In genomic region chr12:68794653-68795253, GRCh38 we compare ENCODE assay signal across 18 cellular contexts. TPM values are rescaled to one million over a fixed set of nuclear protein-coding genes. Genes with fewer than 3 reads are reported as not detected.
A peak's percentile ranks its signal among the peaks of the same experiment; 100 is the strongest.
DNase-seq lines count a peak whose midpoint lies in the region; ATAC-seq, FAIRE-seq and TF ChIP-seq lines count a peak whose summit lies in the region.
"Had no signal": no experiment of that assay in that cellular context is flagged by ENCODE, and none has a peak within 500 bp of the region (broad histone marks: within the 10 kb centered on the region; RNA-seq: fewer than 3 reads in every experiment).

No MANE protein-coding gene starts in this region.

- no peaks in the 10 kb centered on the region for H3K36me3 ChIP-seq in keratinocyte (ENCODE audit: control insufficient read depth in 2 of 2, extremely low read depth in 1 of 2, insufficient read depth in 2 of 2, low read length in 2 of 2)
- H3K36me3 ChIP-seq: upper lobe of left lung had no signal

- peak overlapping the region; percentile 63 for H2AFZ ChIP-seq in keratinocyte (ENCODE audit: control insufficient read depth, low read length)

- peaks cover 9% of the 10 kb centered on the region for H3K4me1 ChIP-seq in keratinocyte (ENCODE audit: control insufficient read depth, extremely low read depth, insufficient read depth, low read length)
- H3K4me1 ChIP-seq: upper lobe of left lung had no signal

- dilution Hi-C loops in keratinocyte (cut with MboI; ENCODE audit: extremely low pct_ligation_motif_present, low sequenced_read_pairs): no loop called here

- H3K27ac ChIP-seq in keratinocyte (ENCODE audit: control insufficient read depth, insufficient read depth, low read length): peak overlapping the region; percentile 56
- H3K27ac ChIP-seq: upper lobe of left lung had no signal

- no peaks in the 10 kb centered on the region for H3K27me3 Mint-ChIP-seq in progenitor cell of endocrine pancreas
- H3K27me3 Mint-ChIP-seq: activated B cell treated with CpG ODN at 0.5 μM for 24 hours; stimulated activated naive B cell treated with anti-CD40 and anti-IgM and Interleukin-4, amounts not matched to agents 10 μg/mL and 1 μg/mL and 100 μg/mL, for 72 hours had no signal

- ATAC-seq in activated CD4-positive, CD25-positive, alpha-beta regulatory T cell treated with anti-CD3 and anti-CD28 coated beads, Interleukin-2, amount 50 U/mL, for 24 hours: no peak
- no peak for ATAC-seq in GM18502 (IDR thresholded peaks at IDR 0.05; ENCODE audit: poor library complexity, unreplicated experiment)
- ATAC-seq: stimulated activated naive B cell treated with anti-CD40 and anti-IgM and Interleukin-4, amounts not matched to agents 10 μg/mL and 1 μg/mL and 100 μg/mL, for 72 hours had no signal

- H3K9me3 Mint-ChIP-seq in progenitor cell of endocrine pancreas (ENCODE audit: low read depth): peaks cover 3% of the 10 kb centered on the region
- H3K9me3 Mint-ChIP-seq: activated B cell treated with CpG ODN at 0.5 μM for 24 hours; activated naive CD4-positive, alpha-beta T cell treated with anti-CD3 and anti-CD28 coated beads, Interleukin-2, amount 10 ng/mL, durations not matched to agents 7 days and 5 days; endodermal cell; stimulated activated naive B cell treated with anti-CD40 and anti-IgM and Interleukin-4, amounts not matched to agents 10 μg/mL and 1 μg/mL and 100 μg/mL, for 72 hours had no signal

- H3K9me3 ChIP-seq in keratinocyte (ENCODE audit: control insufficient read depth, low read depth, low read length): no peaks in the 10 kb centered on the region
- H3K9me3 ChIP-seq: upper lobe of left lung had no signal

- H3K4me2 ChIP-seq in keratinocyte (ENCODE audit: control insufficient read depth, extremely low read depth, insufficient read depth, low read depth, low read length): peak overlapping the region; percentile 29

- no peaks in the 10 kb centered on the region for H3K4me1 Mint-ChIP-seq in progenitor cell of endocrine pancreas (ENCODE audit: low read depth)
- H3K4me1 Mint-ChIP-seq: activated naive CD4-positive, alpha-beta T cell treated with anti-CD3 and anti-CD28 coated beads, Interleukin-2, amount 10 ng/mL, durations not matched to agents 7 days and 5 days; endodermal cell; stimulated activated naive B cell treated with anti-CD40 and anti-IgM and Interleukin-4, amounts not matched to agents 10 μg/mL and 1 μg/mL and 100 μg/mL, for 72 hours had no signal

- H3K4me3 Mint-ChIP-seq in progenitor cell of endocrine pancreas (ENCODE audit: low read depth): no peak overlapping the region
- H3K4me3 Mint-ChIP-seq: activated B cell treated with CpG ODN at 0.5 μM for 24 hours; activated naive CD4-positive, alpha-beta T cell treated with anti-CD3 and anti-CD28 coated beads, Interleukin-2, amount 10 ng/mL, durations not matched to agents 7 days and 5 days; endodermal cell; stimulated activated naive B cell treated with anti-CD40 and anti-IgM and Interleukin-4, amounts not matched to agents 10 μg/mL and 1 μg/mL and 100 μg/mL, for 72 hours had no signal

- peak; percentile 72 for DNase-seq in EH (ENCODE audit: low read depth)
- peak; percentile 69 for DNase-seq in NCI-H226
- peak; percentile 41 for DNase-seq in astrocyte of the hippocampus (ENCODE audit: low read depth, low spot score)
- DNase-seq in keratinocyte (ENCODE audit: low read depth, low spot score): no peak
- no peak for DNase-seq in NCI-H2171 (lab: John Stamatoyannopoulos, UW)
- DNase-seq in progenitor cell of endocrine pancreas (ENCODE audit: low spot score, unreplicated experiment): no peak
- DNase-seq: activated B cell treated with CpG ODN at 0.5 μM for 24 hours; activated naive CD4-positive, alpha-beta T cell treated with anti-CD3 and anti-CD28 coated beads, Interleukin-2, amount 10 ng/mL, durations not matched to agents 7 days and 5 days; central memory CD4-positive, alpha-beta T cell; endodermal cell; kidney; NCI-H446 treated with DMSO at 0.1 percent for 48 hours; nucleus accumbens; OCI-M1; stimulated activated naive B cell treated with anti-CD40 and anti-IgM and Interleukin-4, amounts not matched to agents 10 μg/mL and 1 μg/mL and 100 μg/mL, for 72 hours; upper lobe of left lung had no signal

- H3K79me2 ChIP-seq in keratinocyte (ENCODE audit: control insufficient read depth, insufficient read depth, low read length): no peaks in the 10 kb centered on the region

- no peak overlapping the region for H3K4me3 ChIP-seq in keratinocyte (ENCODE audit: control insufficient read depth in 2 of 3, extremely low read depth in 1 of 3, insufficient read depth in 2 of 3, low read depth in 1 of 3, low read length in 3 of 3)
- H3K4me3 ChIP-seq: upper lobe of left lung had no signal

- H3K9ac ChIP-seq in keratinocyte (ENCODE audit: control insufficient read depth, extremely low read depth, insufficient read depth, low read length): no peak overlapping the region

- peak; percentile 62 for FAIRE-seq in keratinocyte (lab: Jason Lieb, UNC)
- FAIRE-seq: kidney had no signal

- no peaks in the 10 kb centered on the region for H4K20me1 ChIP-seq in keratinocyte (ENCODE audit: control insufficient read depth, extremely low read depth, insufficient read depth, low read length)

- H3K27ac Mint-ChIP-seq in progenitor cell of endocrine pancreas: no peak overlapping the region
- H3K27ac Mint-ChIP-seq: activated B cell treated with CpG ODN at 0.5 μM for 24 hours; activated naive CD4-positive, alpha-beta T cell treated with anti-CD3 and anti-CD28 coated beads, Interleukin-2, amount 10 ng/mL, durations not matched to agents 7 days and 5 days; endodermal cell; stimulated activated naive B cell treated with anti-CD40 and anti-IgM and Interleukin-4, amounts not matched to agents 10 μg/mL and 1 μg/mL and 100 μg/mL, for 72 hours had no signal

- no peaks in the 10 kb centered on the region for H3K27me3 ChIP-seq in keratinocyte (ENCODE audit: control insufficient read depth, extremely low read depth, insufficient read depth, low read length)
- H3K27me3 ChIP-seq: upper lobe of left lung had no signal

- no peaks in the 10 kb centered on the region for H3K9me1 ChIP-seq in keratinocyte (ENCODE audit: control insufficient read depth, extremely low read depth, insufficient read depth, low read length)

- no peak for TF ChIP-seq CTCF in keratinocyte (optimal IDR thresholded peaks at IDR 0.05 in 1 of 3, IDR thresholded peaks at IDR 0.05 in 1 of 3, conservative IDR thresholded peaks at IDR 0.05 in 1 of 3; ENCODE audit: extremely low read depth in 1 of 3, insufficient read depth in 2 of 3, low read length in 3 of 3)
- no peak for TF ChIP-seq CTCF in progenitor cell of endocrine pancreas (IDR thresholded peaks at IDR 0.05; ENCODE audit: unreplicated experiment)

- H3K36me3 Mint-ChIP-seq in progenitor cell of endocrine pancreas (ENCODE audit: insufficient read depth): no peaks in the 10 kb centered on the region
- H3K36me3 Mint-ChIP-seq: activated naive CD4-positive, alpha-beta T cell treated with anti-CD3 and anti-CD28 coated beads, Interleukin-2, amount 10 ng/mL, durations not matched to agents 7 days and 5 days; stimulated activated naive B cell treated with anti-CD40 and anti-IgM and Interleukin-4, amounts not matched to agents 10 μg/mL and 1 μg/mL and 100 μg/mL, for 72 hours had no signal

RNA-seq across cellular contexts. Expression of gene MDM2, which starts 13.2 kb away (rescaled TPM):
- polyA plus RNA-seq in keratinocyte: 24.0 to 55.0 TPM (median 28.0 TPM) in 3 replicates
- polyA plus RNA-seq in keratinocyte (2011; ENCODE audit: low read depth): 578 TPM
- polyA plus RNA-seq in keratinocyte (2011; cell fraction: cytosol; rRNA removed): 30.8 and 56.6 TPM in 2 replicates
- polyA plus RNA-seq in keratinocyte (2011; cell fraction: nucleus; rRNA removed): 118 and 137 TPM in 2 replicates
- polyA plus RNA-seq in keratinocyte (2012; ENCODE audit: low replicate concordance): 39.7 and 102 TPM in 2 replicates
- 54.4 to 192 TPM (median 91.3 TPM) in 3 replicates for polyA minus RNA-seq in keratinocyte
- 77.7 TPM for polyA minus RNA-seq in keratinocyte (2011; cell fraction: cytosol; rRNA and poly(A)+ RNA removed)
- 115 and 224 TPM in 2 replicates for polyA minus RNA-seq in keratinocyte (2011; cell fraction: nucleus; rRNA and poly(A)+ RNA removed)
- total RNA-seq in progenitor cell of endocrine pancreas: 153 and 159 TPM in 2 replicates

RNA-seq across cellular contexts. Expression of gene SLC35E3, which starts 48.8 kb away (rescaled TPM):
- polyA plus RNA-seq in keratinocyte: 4.0 to 9.9 TPM (median 5.4 TPM) in 3 replicates
- polyA plus RNA-seq in keratinocyte (2011; ENCODE audit: low read depth): 0.91 TPM
- polyA plus RNA-seq in keratinocyte (2011; cell fraction: cytosol; rRNA removed): 4.6 and 6.2 TPM in 2 replicates
- 11.0 and 11.9 TPM in 2 replicates for polyA plus RNA-seq in keratinocyte (2011; cell fraction: nucleus; rRNA removed)
- 4.1 and 4.5 TPM in 2 replicates for polyA plus RNA-seq in keratinocyte (2012; ENCODE audit: low replicate concordance)
- polyA minus RNA-seq in keratinocyte: 3.0 to 5.0 TPM (median 4.2 TPM) in 3 replicates
- 4.6 TPM for polyA minus RNA-seq in keratinocyte (2011; cell fraction: cytosol; rRNA and poly(A)+ RNA removed)
- 3.4 and 3.7 TPM in 2 replicates for polyA minus RNA-seq in keratinocyte (2011; cell fraction: nucleus; rRNA and poly(A)+ RNA removed)
- total RNA-seq in progenitor cell of endocrine pancreas: 12.8 and 17.1 TPM in 2 replicates

Comparison
In these comparisons a context has a peak if more than half of its experiments do, and no peak if none do; other contexts are left out.
1. DNase-seq: peak in EH (single experiment), NCI-H226 (single experiment) and astrocyte of the hippocampus (single experiment); none in keratinocyte (single experiment), NCI-H2171 (single experiment) and progenitor cell of endocrine pancreas (single experiment).